8 cellular contexts compared by ENCODE assay signal in the genomic region with DNA sequence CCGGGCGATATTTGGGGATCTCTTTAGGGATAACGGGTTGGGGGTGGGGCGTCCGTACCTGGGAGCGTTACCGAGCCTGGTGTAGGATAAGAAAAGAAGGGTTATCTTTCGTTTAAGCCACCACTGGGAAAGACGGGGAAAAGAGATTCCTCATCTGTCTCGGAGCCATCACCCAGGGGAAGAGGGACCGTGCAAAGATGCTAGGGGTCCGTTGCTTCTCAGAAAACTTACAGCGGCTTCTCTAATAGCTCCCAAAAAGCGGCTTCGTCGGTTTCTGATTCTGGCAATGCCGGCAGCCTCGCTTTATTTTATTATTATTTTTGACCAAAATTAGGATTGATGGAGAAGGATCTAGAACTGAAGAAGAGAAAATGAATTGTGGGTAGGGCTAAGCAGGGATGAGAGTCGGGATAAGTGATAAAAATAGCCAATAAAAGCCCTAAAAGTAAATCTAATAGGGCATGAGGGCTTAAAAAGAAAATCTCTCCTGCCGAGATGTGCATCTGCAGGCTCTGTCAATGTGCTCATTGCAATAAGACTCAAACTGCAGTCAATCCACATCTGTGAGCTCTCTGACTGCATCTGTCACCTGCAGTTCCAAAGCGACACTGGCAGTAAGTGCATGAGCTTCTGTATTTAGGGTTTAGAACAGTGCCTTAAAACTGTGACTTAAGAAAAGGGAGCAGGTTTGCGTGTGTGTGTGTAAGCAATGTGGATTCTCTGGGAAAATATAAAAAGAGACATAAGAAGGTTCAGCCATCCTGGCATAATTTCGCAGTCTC. TPM values are rescaled to one million over a fixed set of nuclear protein-coding genes. Genes with fewer than 3 reads are reported as not detected.
A peak's percentile ranks its signal among the peaks of the same experiment; 100 is the strongest.
DNase-seq lines count a peak whose midpoint lies in the region; ATAC-seq and TF ChIP-seq lines count a peak whose summit lies in the region.

No MANE protein-coding gene starts in this region.

- H3K79me2 ChIP-seq in GM23338 (replicated peaks; ENCODE audit: insufficient read depth) (peaks cover 54% of the 10 kb centered on the region), PC-9 (ENCODE audit: low read depth) (peaks cover 55% of the 10 kb centered on the region), parathyroid adenoma (peaks cover 7% of the 10 kb centered on the region)

- peaks cover 20% of the 10 kb centered on the region for H4K20me1 ChIP-seq in GM23338 (replicated peaks; ENCODE audit: insufficient read depth)
- no peaks in the 10 kb centered on the region; the same call in 1 of the 2 replicates for H4K20me1 ChIP-seq in PC-9 (ENCODE audit: insufficient read depth)

- H3K9me3 ChIP-seq in PC-9 (ENCODE audit: insufficient read depth, low read depth) (no peaks in the 10 kb centered on the region), parathyroid adenoma (ENCODE audit: control insufficient read depth, low read length) (no peaks in the 10 kb centered on the region)

- intact Hi-C loops in PC-9 (cut with micrococcal nuclease; ENCODE audit: unreplicated experiment): loop anchor here (2.0 kb wide), 1 partner anchor 13 kb away; no protein-coding TSS in a partner anchor

- H3K4me1 ChIP-seq in GM23338 (ENCODE audit: insufficient read depth): peaks cover 23% of the 10 kb centered on the region
- peaks cover 32% of the 10 kb centered on the region for H3K4me1 ChIP-seq in PC-9 (replicated peaks; ENCODE audit: insufficient read depth)
- H3K4me1 ChIP-seq in parathyroid adenoma: no peaks in the 10 kb centered on the region

- ATAC-seq in GM23338 (peak; percentile 18), HG03432 (IDR thresholded peaks at IDR 0.05; ENCODE audit: unreplicated experiment) (no peak), HG03460 (IDR thresholded peaks at IDR 0.05; ENCODE audit: unreplicated experiment) (no peak), HG02588 (IDR thresholded peaks at IDR 0.05; ENCODE audit: unreplicated experiment) (no peak)

- POLR2A ChIA-PET in PC-9 (lab: Charles Lee; ENCODE audit: unreplicated experiment): interaction anchor here (0.7 kb wide), 1 partner anchor 83 kb away, joined by 21 read pairs; no protein-coding TSS in a partner anchor

- no peak overlapping the region; the same call in 1 of the 2 replicates for H3K27ac ChIP-seq in GM23338 (ENCODE audit: low read depth)
- no peak overlapping the region for H3K27ac ChIP-seq in PC-9
- H3K27ac ChIP-seq in parathyroid adenoma: peak overlapping the region; percentile 87

- peaks cover 9% of the 10 kb centered on the region for H3K27me3 Mint-ChIP-seq in GM23338 (ENCODE audit: insufficient read depth, low read depth, poor library complexity)

- H3K4me1 Mint-ChIP-seq in GM23338: peaks cover 34% of the 10 kb centered on the region

- H3K27ac Mint-ChIP-seq in GM23338: peak overlapping the region; percentile 84

- CTCF ChIA-PET in PC-9 (lab: Charles Lee): interaction anchor here (0.5 kb wide), 1 partner anchor 30 kb away, joined by 5 read pairs; no protein-coding TSS in a partner anchor

- TSS peak; percentile 28 for BruUV-seq in PC-9 (replicated peaks; lab: Mats Ljungman, UMichigan)

- H3F3A ChIP-seq in GM23338 (replicated peaks; ENCODE audit: low read depth) (no peaks in the 10 kb centered on the region), PC-9 (ENCODE audit: insufficient read depth, low read depth) (peaks cover 6% of the 10 kb centered on the region; the same call in 1 of the 2 replicates)

- H3K4me3 ChIP-seq in GM23338 (peak overlapping the region; percentile 57), PC-9 (peak overlapping the region; percentile 75), epithelial cell of esophagus (ENCODE audit: low read length) (peak overlapping the region; percentile 93), parathyroid adenoma (ENCODE audit: low read depth, low read length) (peak overlapping the region; percentile 84)

- H3K27me3 ChIP-seq in GM23338 (ENCODE audit: insufficient read depth) (no peaks in the 10 kb centered on the region), PC-9 (ENCODE audit: insufficient read depth, low read depth) (no peaks in the 10 kb centered on the region), parathyroid adenoma (ENCODE audit: control insufficient read depth, insufficient read depth, low read length) (no peaks in the 10 kb centered on the region)

- peak overlapping the region; percentile 92 for H3K4me2 ChIP-seq in GM23338
- H3K4me2 ChIP-seq in PC-9: peak overlapping the region; percentile 88
- H3K4me2 ChIP-seq in parathyroid adenoma (ENCODE audit: low read length): peak overlapping the region; percentile 81

- DNase-seq in GM23338 (ENCODE audit: low spot score): peak; percentile 34
- no peak for DNase-seq in PC-9
- no peak for DNase-seq in epithelial cell of esophagus (ENCODE audit: low read depth)
- no peak for DNase-seq in COLO829 (ENCODE audit: low spot score)

- H3K9me2 ChIP-seq in GM23338 (ENCODE audit: insufficient read depth): no peaks in the 10 kb centered on the region
- no peaks in the 10 kb centered on the region for H3K9me2 ChIP-seq in PC-9 (ENCODE audit: insufficient read depth)

- H2AFZ ChIP-seq in GM23338 (no peak overlapping the region), PC-9 (peak overlapping the region; percentile 93), parathyroid adenoma (peak overlapping the region; percentile 95)

- H3K9me3 Mint-ChIP-seq in GM23338: no peaks in the 10 kb centered on the region

- no peaks in the 10 kb centered on the region for H3K36me3 Mint-ChIP-seq in GM23338 (ENCODE audit: low read depth)

- TF ChIP-seq CTCF in GM23338 (conservative IDR thresholded peaks at IDR 0.05; ENCODE audit: low read depth in 2 of 2) (no peak), PC-9 (conservative IDR thresholded peaks at IDR 0.05) (no peak), epithelial cell of esophagus (IDR thresholded peaks at IDR 0.05; ENCODE audit: insufficient read depth, low read depth, low read length, missing control alignments) (no peak), parathyroid adenoma (IDR thresholded peaks at IDR 0.05) (no peak)

- H3K9ac ChIP-seq in parathyroid adenoma: peak overlapping the region; percentile 58

- peak overlapping the region; percentile 98 for H3K4me3 Mint-ChIP-seq in GM23338

- H3K36me3 ChIP-seq in GM23338 (ENCODE audit: insufficient read depth): no peaks in the 10 kb centered on the region
- no peaks in the 10 kb centered on the region for H3K36me3 ChIP-seq in PC-9 (ENCODE audit: low read depth)
- H3K36me3 ChIP-seq in parathyroid adenoma (ENCODE audit: control insufficient read depth, insufficient read depth, low read length): no peaks in the 10 kb centered on the region

TF ChIP-seq in GM23338, 12 proteins besides CTCF, POLR2A, EP300 and RAD21 (continues in another document):
- TF ChIP-seq CREB1 (CRISPR knock-in tag; IDR thresholded peaks at IDR 0.05; ENCODE audit: low read depth) (no peak), ZNF331 (CRISPR knock-in tag; IDR thresholded peaks at IDR 0.05; ENCODE audit: low read depth) (no peak), POLR2AphosphoS5 (IDR thresholded peaks at IDR 0.05; ENCODE audit: low read depth) (no peak), JUNB (IDR thresholded peaks at IDR 0.05; ENCODE audit: unreplicated experiment) (no peak), EZH2 (IDR thresholded peaks at IDR 0.05; ENCODE audit: low read depth, unreplicated experiment) (no peak), STAT1 (IDR thresholded peaks at IDR 0.05; ENCODE audit: unreplicated experiment) (no peak)
- TF ChIP-seq, protein P1, sequence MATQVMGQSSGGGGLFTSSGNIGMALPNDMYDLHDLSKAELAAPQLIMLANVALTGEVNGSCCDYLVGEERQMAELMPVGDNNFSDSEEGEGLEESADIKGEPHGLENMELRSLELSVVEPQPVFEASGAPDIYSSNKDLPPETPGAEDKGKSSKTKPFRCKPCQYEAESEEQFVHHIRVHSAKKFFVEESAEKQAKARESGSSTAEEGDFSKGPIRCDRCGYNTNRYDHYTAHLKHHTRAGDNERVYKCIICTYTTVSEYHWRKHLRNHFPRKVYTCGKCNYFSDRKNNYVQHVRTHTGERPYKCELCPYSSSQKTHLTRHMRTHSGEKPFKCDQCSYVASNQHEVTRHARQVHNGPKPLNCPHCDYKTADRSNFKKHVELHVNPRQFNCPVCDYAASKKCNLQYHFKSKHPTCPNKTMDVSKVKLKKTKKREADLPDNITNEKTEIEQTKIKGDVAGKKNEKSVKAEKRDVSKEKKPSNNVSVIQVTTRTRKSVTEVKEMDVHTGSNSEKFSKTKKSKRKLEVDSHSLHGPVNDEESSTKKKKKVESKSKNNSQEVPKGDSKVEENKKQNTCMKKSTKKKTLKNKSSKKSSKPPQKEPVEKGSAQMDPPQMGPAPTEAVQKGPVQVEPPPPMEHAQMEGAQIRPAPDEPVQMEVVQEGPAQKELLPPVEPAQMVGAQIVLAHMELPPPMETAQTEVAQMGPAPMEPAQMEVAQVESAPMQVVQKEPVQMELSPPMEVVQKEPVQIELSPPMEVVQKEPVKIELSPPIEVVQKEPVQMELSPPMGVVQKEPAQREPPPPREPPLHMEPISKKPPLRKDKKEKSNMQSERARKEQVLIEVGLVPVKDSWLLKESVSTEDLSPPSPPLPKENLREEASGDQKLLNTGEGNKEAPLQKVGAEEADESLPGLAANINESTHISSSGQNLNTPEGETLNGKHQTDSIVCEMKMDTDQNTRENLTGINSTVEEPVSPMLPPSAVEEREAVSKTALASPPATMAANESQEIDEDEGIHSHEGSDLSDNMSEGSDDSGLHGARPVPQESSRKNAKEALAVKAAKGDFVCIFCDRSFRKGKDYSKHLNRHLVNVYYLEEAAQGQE (IDR thresholded peaks at IDR 0.05; ENCODE audit: unreplicated experiment): no peak

RNA-seq across cellular contexts. Expression of gene TBPL1, which starts 0.8 kb away (rescaled TPM):
- total RNA-seq in GM23338 (2014; rRNA removed; shearing (Covaris generic)): 72.9 and 94.9 TPM in 2 replicates
- polyA plus RNA-seq in GM23338 (2016; fragmentation: Nextera tagmentation; extraction: Ambion mirVana): 139 and 144 TPM in 2 replicates
- total RNA-seq in PC-9 (2021): 11.0 and 21.7 TPM in 2 replicates
